Comparison of ENCODE assay signal across 12 cellular contexts in the genomic region with DNA sequence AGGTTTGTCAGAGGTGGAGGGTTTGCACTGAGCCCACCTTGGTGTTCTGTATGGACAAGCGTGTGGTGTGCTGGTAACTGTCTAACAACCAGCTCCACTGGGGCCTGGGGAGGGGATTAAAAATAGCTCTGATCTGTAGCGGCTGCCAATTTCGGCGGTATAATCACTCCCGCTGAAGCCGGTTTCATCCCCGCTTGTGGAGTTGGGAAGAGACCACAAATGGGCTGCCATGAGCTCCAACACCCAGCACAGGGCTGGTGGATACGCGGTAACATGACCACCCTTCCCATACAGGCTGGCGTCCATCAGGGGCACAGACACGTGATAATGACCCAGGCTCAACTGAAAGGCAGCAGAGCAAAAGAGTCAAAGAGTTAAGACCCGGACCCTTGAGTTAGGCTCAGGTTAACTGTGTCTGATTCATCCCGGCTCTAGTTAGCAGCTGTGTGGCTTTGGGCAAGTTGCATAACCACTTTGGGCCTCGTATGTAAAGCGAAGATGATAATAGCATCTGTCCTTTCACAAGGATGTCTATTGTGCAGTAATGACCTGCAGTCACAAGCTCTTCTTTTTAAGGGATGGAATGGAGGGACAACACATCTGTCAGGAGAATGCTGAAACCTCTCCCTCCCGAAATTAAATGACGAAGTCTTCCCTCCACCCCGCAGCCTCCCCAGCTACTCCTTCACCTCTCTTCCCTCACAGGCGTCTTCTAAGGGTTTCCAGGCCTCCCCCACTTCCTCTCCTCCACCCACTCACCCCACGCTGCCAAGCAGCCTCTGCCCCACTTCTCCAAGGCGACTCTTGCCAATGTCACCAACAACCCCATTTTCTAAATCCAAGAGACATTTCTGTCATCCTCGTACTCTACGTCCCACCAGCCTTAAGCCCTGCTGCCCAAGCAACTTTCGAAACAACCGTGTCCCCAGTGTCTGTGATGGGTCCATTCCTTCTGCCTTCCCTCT.
DNase-seq lines count a peak whose midpoint lies in the region; ATAC-seq and TF ChIP-seq lines count a peak whose summit lies in the region.
"Had no signal": no experiment of that assay in that cellular context is flagged by ENCODE, and none has a peak within 500 bp of the region (broad histone marks: within the 10 kb centered on the region; RNA-seq: fewer than 3 reads in every experiment).

No MANE protein-coding gene starts in this region.

- TF ChIP-seq CTCF in OCI-LY1 (IDR thresholded peaks at IDR 0.05; ENCODE audit: low read length) (no peak), brain microvascular endothelial cell (IDR thresholded peaks at IDR 0.05; ENCODE audit: low read depth, low read length, missing control alignments) (no peak)

- no peak for ATAC-seq in activated T-cell treated with anti-CD3 and anti-CD28 coated beads, Interleukin-2, amount 50 U/mL, for 4 hours
- no peak for ATAC-seq in central memory CD8-positive, alpha-beta T cell (replicated peaks; ENCODE audit: extremely low read depth, poor library complexity, severe bottlenecking)
- no peak for ATAC-seq in stimulated activated memory B cell treated with anti-CD40 and anti-IgM and Interleukin-4, amounts not matched to agents 10 μg/mL and 1 μg/mL and 100 μg/mL, for 72 hours
- no peak for ATAC-seq in HG02970 (IDR thresholded peaks at IDR 0.05; ENCODE audit: low FRiP score, unreplicated experiment)

- H4K20me1 ChIP-seq in OCI-LY1 (ENCODE audit: insufficient read depth, low read length): no peaks in the 10 kb centered on the region

- H3K9ac ChIP-seq in OCI-LY1 (ENCODE audit: low read length): peak overlapping the region; percentile 46
- H3K9ac ChIP-seq: SK-N-SH had no signal

- H3K27ac ChIP-seq in OCI-LY1 (ENCODE audit: low read depth, low read length, poor library complexity, severe bottlenecking) (peak overlapping the region; percentile 98), brain microvascular endothelial cell (no peak overlapping the region)
- H3K27ac ChIP-seq: thoracic aorta had no signal

- peak overlapping the region; percentile 56; the same call in 1 of the 2 replicates for H3K4me2 ChIP-seq in OCI-LY1 (ENCODE audit: low read length)
- H3K4me2 ChIP-seq: SK-N-SH had no signal

- no peak overlapping the region for H3K4me3 Mint-ChIP-seq in activated T-cell treated with anti-CD3 and anti-CD28 coated beads, Interleukin-2, amount 50 U/mL, for 4 hours
- no peak overlapping the region for H3K4me3 Mint-ChIP-seq in central memory CD8-positive, alpha-beta T cell
- H3K4me3 Mint-ChIP-seq in stimulated activated memory B cell treated with anti-CD40 and anti-IgM and Interleukin-4, amounts not matched to agents 10 μg/mL and 1 μg/mL and 100 μg/mL, for 72 hours: no peak overlapping the region

- no peaks in the 10 kb centered on the region for H3K9me3 Mint-ChIP-seq in activated T-cell treated with anti-CD3 and anti-CD28 coated beads, Interleukin-2, amount 50 U/mL, for 4 hours
- H3K9me3 Mint-ChIP-seq in central memory CD8-positive, alpha-beta T cell: no peaks in the 10 kb centered on the region
- no peaks in the 10 kb centered on the region for H3K9me3 Mint-ChIP-seq in stimulated activated memory B cell treated with anti-CD40 and anti-IgM and Interleukin-4, amounts not matched to agents 10 μg/mL and 1 μg/mL and 100 μg/mL, for 72 hours

- peaks cover 3% of the 10 kb centered on the region for H3K27me3 Mint-ChIP-seq in activated T-cell treated with anti-CD3 and anti-CD28 coated beads, Interleukin-2, amount 50 U/mL, for 4 hours (ENCODE audit: low read depth)
- H3K27me3 Mint-ChIP-seq in central memory CD8-positive, alpha-beta T cell: no peaks in the 10 kb centered on the region
- H3K27me3 Mint-ChIP-seq in stimulated activated memory B cell treated with anti-CD40 and anti-IgM and Interleukin-4, amounts not matched to agents 10 μg/mL and 1 μg/mL and 100 μg/mL, for 72 hours: peaks cover 17% of the 10 kb centered on the region

- H3K36me3 Mint-ChIP-seq in activated T-cell treated with anti-CD3 and anti-CD28 coated beads, Interleukin-2, amount 50 U/mL, for 4 hours (ENCODE audit: insufficient read depth): no peaks in the 10 kb centered on the region
- no peaks in the 10 kb centered on the region for H3K36me3 Mint-ChIP-seq in central memory CD8-positive, alpha-beta T cell (ENCODE audit: insufficient read depth)
- no peaks in the 10 kb centered on the region for H3K36me3 Mint-ChIP-seq in stimulated activated memory B cell treated with anti-CD40 and anti-IgM and Interleukin-4, amounts not matched to agents 10 μg/mL and 1 μg/mL and 100 μg/mL, for 72 hours

- no peaks in the 10 kb centered on the region for H3K79me2 ChIP-seq in OCI-LY1 (ENCODE audit: insufficient read depth, low read length)

- H3K9me2 ChIP-seq in OCI-LY1 (ENCODE audit: low read depth, low read length): no peaks in the 10 kb centered on the region
- H3K9me2 ChIP-seq: SK-N-SH had no signal

- peaks cover 70% of the 10 kb centered on the region for H3K4me1 Mint-ChIP-seq in activated T-cell treated with anti-CD3 and anti-CD28 coated beads, Interleukin-2, amount 50 U/mL, for 4 hours (ENCODE audit: low read depth)
- H3K4me1 Mint-ChIP-seq in central memory CD8-positive, alpha-beta T cell: peaks cover 61% of the 10 kb centered on the region
- peaks cover 61% of the 10 kb centered on the region for H3K4me1 Mint-ChIP-seq in stimulated activated memory B cell treated with anti-CD40 and anti-IgM and Interleukin-4, amounts not matched to agents 10 μg/mL and 1 μg/mL and 100 μg/mL, for 72 hours

- H3K4me1 ChIP-seq in OCI-LY1 (ENCODE audit: insufficient read depth, low read length, severe bottlenecking): peaks cover 100% of the 10 kb centered on the region

- peak; percentile 35 for DNase-seq in activated T-cell treated with anti-CD3 and anti-CD28 coated beads, Interleukin-2, amount 50 U/mL, for 4 hours
- DNase-seq in activated T-cell treated with anti-CD3 and anti-CD28 coated beads for 4 hours (no peak), DMS79 (lab: John Stamatoyannopoulos, UW) (no peak), brain microvascular endothelial cell (no peak)
- no peak for DNase-seq in central memory CD8-positive, alpha-beta T cell (ENCODE audit: low spot score in 2 of 2)
- DNase-seq: effector CD8-positive, alpha-beta T cell; NCI-H1436; SK-N-SH had no signal

- H3K9me3 ChIP-seq in OCI-LY1 (ENCODE audit: low read length): no peaks in the 10 kb centered on the region
- H3K9me3 ChIP-seq: SK-N-SH, thoracic aorta had no signal

- H3K27ac Mint-ChIP-seq in central memory CD8-positive, alpha-beta T cell (ENCODE audit: low read depth): peak overlapping the region; percentile 81
- peak overlapping the region; percentile 14 for H3K27ac Mint-ChIP-seq in stimulated activated memory B cell treated with anti-CD40 and anti-IgM and Interleukin-4, amounts not matched to agents 10 μg/mL and 1 μg/mL and 100 μg/mL, for 72 hours

- H2AFZ ChIP-seq in OCI-LY1 (ENCODE audit: low read length): no peak overlapping the region

- no peaks in the 10 kb centered on the region for H3F3A ChIP-seq in OCI-LY1 (ENCODE audit: insufficient read depth, low read length)

- H3K27me3 ChIP-seq in OCI-LY1 (ENCODE audit: insufficient read depth, low read length) (no peaks in the 10 kb centered on the region), brain microvascular endothelial cell (replicated peaks) (no peaks in the 10 kb centered on the region)

- peaks cover 20% of the 10 kb centered on the region; the same call in 1 of the 2 replicates for H3K36me3 ChIP-seq in OCI-LY1 (ENCODE audit: insufficient read depth, low read length)
- no peaks in the 10 kb centered on the region for H3K36me3 ChIP-seq in brain microvascular endothelial cell (replicated peaks)
- H3K36me3 ChIP-seq: thoracic aorta had no signal

- in situ Hi-C loops in brain microvascular endothelial cell (cut with HindIII; ENCODE audit: low pct_ligation_motif_present, low sequenced_read_pairs): no loop called here

- H3K4me3 ChIP-seq in OCI-LY1 (ENCODE audit: low read depth, low read length, poor library complexity, severe bottlenecking) (peak overlapping the region; percentile 7), brain microvascular endothelial cell (ENCODE audit: low read depth, low read length) (no peak overlapping the region)
- H3K4me3 ChIP-seq: thoracic aorta had no signal
